8 cellular contexts compared by ENCODE assay signal in the genomic region with DNA sequence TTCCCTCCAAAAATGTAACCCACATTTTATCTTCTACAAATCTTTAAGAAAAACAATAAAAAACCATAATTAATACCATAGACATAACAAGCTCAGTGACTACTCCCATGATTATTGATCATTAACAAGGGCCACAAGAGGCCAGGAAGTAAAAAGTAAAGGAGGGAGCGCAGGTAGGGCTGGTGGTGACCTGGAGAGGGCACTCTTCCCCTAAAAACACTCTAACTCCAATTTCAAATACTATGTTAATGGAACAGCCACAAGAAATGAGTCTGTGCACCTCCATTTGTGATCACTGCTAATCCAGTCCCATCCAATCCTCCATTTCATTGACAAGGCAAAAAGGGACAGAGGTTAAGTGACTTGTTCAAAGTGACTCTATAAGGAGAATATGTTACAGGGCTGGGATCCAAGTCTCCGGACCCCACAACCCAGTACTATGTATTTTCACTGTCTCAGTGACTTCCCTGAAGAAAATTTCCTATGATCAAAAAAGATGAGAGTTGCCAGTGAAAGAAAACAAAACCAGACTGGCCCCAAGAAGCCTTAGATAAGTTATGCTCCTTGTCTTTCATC. TPM values are rescaled to one million over a fixed set of nuclear protein-coding genes. Genes with fewer than 3 reads are reported as not detected.
DNase-seq lines count a peak whose midpoint lies in the region; ATAC-seq and TF ChIP-seq lines count a peak whose summit lies in the region.

No MANE protein-coding gene starts in this region.

- no peaks in the 10 kb centered on the region for H3K4me1 ChIP-seq in foreskin keratinocyte

- no peaks in the 10 kb centered on the region for H3K9me3 ChIP-seq in WERI-Rb-1 (ENCODE audit: severe bottlenecking)

- H3K27me3 ChIP-seq in WERI-Rb-1 (ENCODE audit: insufficient read depth, low read depth, severe bottlenecking) (no peaks in the 10 kb centered on the region), foreskin keratinocyte (no peaks in the 10 kb centered on the region)

- H3K4me1 Mint-ChIP-seq in glutamatergic neuron (ENCODE audit: low read depth, unreplicated experiment): peaks cover 8% of the 10 kb centered on the region

- no peak overlapping the region for H3K4me3 Mint-ChIP-seq in glutamatergic neuron (ENCODE audit: unreplicated experiment)

- no peak overlapping the region for H3K27ac Mint-ChIP-seq in glutamatergic neuron (ENCODE audit: unreplicated experiment)

- no peaks in the 10 kb centered on the region for H3K36me3 Mint-ChIP-seq in glutamatergic neuron (ENCODE audit: unreplicated experiment)

- in situ Hi-C loops in ACHN (cut with HindIII; ENCODE audit: low pct_ligation_motif_present, low pct_unique_long_range_greater_than_20kb, low sequenced_read_pairs): no loop called here

- no peak overlapping the region for H3K4me3 ChIP-seq in GM12864 (ENCODE audit: low read depth, low read length)
- no peak overlapping the region for H3K4me3 ChIP-seq in LNCaP clone FGC (ENCODE audit: low read depth, low read length)
- no peak overlapping the region for H3K4me3 ChIP-seq in WERI-Rb-1 (ENCODE audit: low read depth, low read length)

- H3K27me3 Mint-ChIP-seq in glutamatergic neuron (ENCODE audit: unreplicated experiment): no peaks in the 10 kb centered on the region

- H3K27ac ChIP-seq in WERI-Rb-1 (no peak overlapping the region), foreskin keratinocyte (no peak overlapping the region)

- H3K9me3 Mint-ChIP-seq in glutamatergic neuron (ENCODE audit: unreplicated experiment): no peaks in the 10 kb centered on the region

- peak; percentile 51 for DNase-seq in ACHN
- DNase-seq in GM12864 (ENCODE audit: low read depth): peak; percentile 10
- DNase-seq in LNCaP clone FGC (ENCODE audit: low read depth): no peak
- peak; percentile 40 for DNase-seq in WERI-Rb-1
- peak in 1 of 2 donors; percentile 2 for DNase-seq in foreskin keratinocyte
- peak; percentile 15 to 21 for DNase-seq in stimulated activated CD4-positive, alpha-beta T cell treated with anti-CD3 and anti-CD28 coated beads, Interleukin-2, amount 100 ng/mL, for 48 hours
- DNase-seq in 8988T: no peak
- DNase-seq in glutamatergic neuron: no peak

- TF ChIP-seq CTCF in GM12864 (IDR thresholded peaks at IDR 0.05; ENCODE audit: low read depth, low read length, missing control alignments) (peak; percentile 71), LNCaP clone FGC (IDR thresholded peaks at IDR 0.05; ENCODE audit: control insufficient read depth, extremely low read depth, insufficient read depth) (peak; percentile 79), WERI-Rb-1 (IDR thresholded peaks at IDR 0.05; ENCODE audit: low read depth, low read length) (peak; percentile 82), foreskin keratinocyte (conservative IDR thresholded peaks at IDR 0.05) (peak; percentile 72), glutamatergic neuron (IDR thresholded peaks at IDR 0.05; ENCODE audit: partially characterized antibody, unreplicated experiment) (no peak)

- H3K36me3 ChIP-seq in WERI-Rb-1: peaks cover 48% of the 10 kb centered on the region

- ATAC-seq in foreskin keratinocyte: peak; percentile 60

RNA-seq across cellular contexts. Expression of a gene that starts 41.2 kb away (rescaled TPM):
- total RNA-seq in foreskin keratinocyte (51.6 and 53.2 TPM in 2 replicates), glutamatergic neuron (ENCODE audit: unreplicated experiment) (124 TPM)
- polyA plus RNA-seq in foreskin keratinocyte: 51.6 and 53.2 TPM in 2 replicates

Comparison
In these comparisons a context has a peak if more than half of its experiments do, and no peak if none do; other contexts are left out.
1. DNase-seq: peak in ACHN (single experiment), GM12864 (single experiment), WERI-Rb-1 (single experiment) and stimulated activated CD4-positive, alpha-beta T cell treated with anti-CD3 and anti-CD28 coated beads, Interleukin-2, amount 100 ng/mL, for 48 hours (2 of 2); none in LNCaP clone FGC (single experiment), 8988T (single experiment) and glutamatergic neuron (single experiment).